Comparison of ENCODE assay signal across 9 cellular contexts in genomic region chr5:52725065-52725746, GRCh38.
DNase-seq lines count a peak whose midpoint lies in the region; ATAC-seq and TF ChIP-seq lines count a peak whose summit lies in the region.
"Had no signal": no experiment of that assay in that cellular context is flagged by ENCODE, and none has a peak within 500 bp of the region (broad histone marks: within the 10 kb centered on the region; RNA-seq: fewer than 3 reads in every experiment).

No MANE protein-coding gene starts in this region.

- DNase-seq in cardiac fibroblast (ENCODE audit: low read depth in 2 of 2) = peak; percentile 12 to 45
- peak; percentile 8 to 44 (median 16) for DNase-seq in stimulated activated CD4-positive, alpha-beta T cell treated with anti-CD3 and anti-CD28 coated beads, Interleukin-12 subunit alpha, Interleukin-12 subunit beta, amount 100 ng/mL, for 48 hours (ENCODE audit: low read depth in 2 of 3, low spot score in 1 of 3)
- DNase-seq in SIG-M5 treated with dmso at 0.1 percent for 504 hours (lab: John Stamatoyannopoulos, UW; ENCODE audit: unreplicated experiment) = no peak
- no peak for DNase-seq in T1000 (lab: John Stamatoyannopoulos, UW)
- DNase-seq in NCI-H1930 (lab: John Stamatoyannopoulos, UW) = no peak

- no peak overlapping the region for H3K4me3 ChIP-seq in cardiac fibroblast (replicated peaks in 1 of 2; ENCODE audit: low read depth in 2 of 2, low read length in 2 of 2)
- H3K4me3 ChIP-seq: SK-N-MC had no signal

- no peak for TF ChIP-seq CTCF in cardiac fibroblast (IDR thresholded peaks at IDR 0.05; ENCODE audit: low read depth, low read length)

- ATAC-seq in GM18907 (IDR thresholded peaks at IDR 0.05; ENCODE audit: unreplicated experiment) = peak; percentile 93
- peak; percentile 93 for ATAC-seq in HG03097 (IDR thresholded peaks at IDR 0.05; ENCODE audit: low FRiP score, unreplicated experiment)
- ATAC-seq in SK-N-SH treated with all-trans-retinoic acid at 6 μM for 48 hours = peak; percentile 14; the same call in 2 of the 3 replicates

TF ChIP-seq in SK-N-SH treated with all-trans-retinoic acid at 6 μM for 48 hours, 23 proteins besides CTCF, POLR2A, EP300 and RAD21:
- TF ChIP-seq, protein P1, sequence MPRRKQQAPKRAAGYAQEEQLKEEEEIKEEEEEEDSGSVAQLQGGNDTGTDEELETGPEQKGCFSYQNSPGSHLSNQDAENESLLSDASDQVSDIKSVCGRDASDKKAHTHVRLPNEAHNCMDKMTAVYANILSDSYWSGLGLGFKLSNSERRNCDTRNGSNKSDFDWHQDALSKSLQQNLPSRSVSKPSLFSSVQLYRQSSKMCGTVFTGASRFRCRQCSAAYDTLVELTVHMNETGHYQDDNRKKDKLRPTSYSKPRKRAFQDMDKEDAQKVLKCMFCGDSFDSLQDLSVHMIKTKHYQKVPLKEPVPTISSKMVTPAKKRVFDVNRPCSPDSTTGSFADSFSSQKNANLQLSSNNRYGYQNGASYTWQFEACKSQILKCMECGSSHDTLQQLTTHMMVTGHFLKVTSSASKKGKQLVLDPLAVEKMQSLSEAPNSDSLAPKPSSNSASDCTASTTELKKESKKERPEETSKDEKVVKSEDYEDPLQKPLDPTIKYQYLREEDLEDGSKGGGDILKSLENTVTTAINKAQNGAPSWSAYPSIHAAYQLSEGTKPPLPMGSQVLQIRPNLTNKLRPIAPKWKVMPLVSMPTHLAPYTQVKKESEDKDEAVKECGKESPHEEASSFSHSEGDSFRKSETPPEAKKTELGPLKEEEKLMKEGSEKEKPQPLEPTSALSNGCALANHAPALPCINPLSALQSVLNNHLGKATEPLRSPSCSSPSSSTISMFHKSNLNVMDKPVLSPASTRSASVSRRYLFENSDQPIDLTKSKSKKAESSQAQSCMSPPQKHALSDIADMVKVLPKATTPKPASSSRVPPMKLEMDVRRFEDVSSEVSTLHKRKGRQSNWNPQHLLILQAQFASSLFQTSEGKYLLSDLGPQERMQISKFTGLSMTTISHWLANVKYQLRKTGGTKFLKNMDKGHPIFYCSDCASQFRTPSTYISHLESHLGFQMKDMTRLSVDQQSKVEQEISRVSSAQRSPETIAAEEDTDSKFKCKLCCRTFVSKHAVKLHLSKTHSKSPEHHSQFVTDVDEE (CRISPR knock-in tag; IDR thresholded peaks at IDR 0.05) = no peak
- peak; percentile 78; the same call in 1 of the 2 replicates for TF ChIP-seq TOX (CRISPR knock-in tag; IDR thresholded peaks at IDR 0.05; ENCODE audit: borderline replicate concordance)
- TF ChIP-seq RARB (CRISPR knock-in tag; IDR thresholded peaks at IDR 0.05) = no peak
TF ChIP-seq in SK-N-SH treated with all-trans-retinoic acid at 6 μM for 48 hours: peak in this region for 1.

Comparison
In these comparisons a context has a peak if more than half of its experiments do, and no peak if none do; other contexts are left out.
1. ATAC-seq: peak in every context shown above with its lines; median percentile 93 in GM18907; 93 in HG03097; 14 in SK-N-SH treated with all-trans-retinoic acid at 6 μM for 48 hours.
2. DNase-seq: peak in cardiac fibroblast (2 of 2) and stimulated activated CD4-positive, alpha-beta T cell treated with anti-CD3 and anti-CD28 coated beads, Interleukin-12 subunit alpha, Interleukin-12 subunit beta, amount 100 ng/mL, for 48 hours (3 of 3); none in SIG-M5 treated with dmso at 0.1 percent for 504 hours (single experiment), T1000 (single experiment) and NCI-H1930 (0 of 2).